Comparison of ENCODE assay signal across 20 cellular contexts in genomic region chr11:1644601-1645356, GRCh38. TPM values are rescaled to one million over a fixed set of nuclear protein-coding genes. Genes with fewer than 3 reads are reported as not detected.
DNase-seq lines count a peak whose midpoint lies in the region; ATAC-seq and TF ChIP-seq lines count a peak whose summit lies in the region.
"Had no signal": no experiment of that assay in that cellular context is flagged by ENCODE, and none has a peak within 500 bp of the region (broad histone marks: within the 10 kb centered on the region; RNA-seq: fewer than 3 reads in every experiment).

No MANE protein-coding gene starts in this region.

- H3K27ac Mint-ChIP-seq in stimulated activated naive B cell treated with anti-CD40 and anti-IgM and Interleukin-4, amounts not matched to agents 10 μg/mL and 1 μg/mL and 100 μg/mL, for 72 hours, result peak overlapping the region; percentile 22
- H3K27ac Mint-ChIP-seq: CD4-positive, alpha-beta T cell; H9; HFFc6 had no signal

- TF ChIP-seq POLR2A in lower leg skin (IDR thresholded peaks at IDR 0.05), result no peak

- H3K27me3 Mint-ChIP-seq in stimulated activated naive B cell treated with anti-CD40 and anti-IgM and Interleukin-4, amounts not matched to agents 10 μg/mL and 1 μg/mL and 100 μg/mL, for 72 hours, result peaks cover 26 to 48% of the 10 kb centered on the region in 2 donors

- ATAC-seq in Right ventricle myocardium inferior, result no peak
- no peak for ATAC-seq in left cardiac atrium
- no peak for ATAC-seq in stimulated activated naive B cell treated with anti-CD40 and anti-IgM and Interleukin-4, amounts not matched to agents 10 μg/mL and 1 μg/mL and 100 μg/mL, for 72 hours (replicated peaks)
- ATAC-seq in HG02938 (IDR thresholded peaks at IDR 0.05; ENCODE audit: unreplicated experiment), result no peak
- ATAC-seq: GM12878 had no signal

- CTCF ChIA-PET in RWPE1 (lab: Yijun Ruan, JAX), result interaction anchor here (0.6 to 2.6 kb wide), 2 partner anchors 8 to 507 kb away, joined by 3 to 14 read pairs; no protein-coding TSS in a partner anchor

- H3K4me1 Mint-ChIP-seq in stimulated activated naive B cell treated with anti-CD40 and anti-IgM and Interleukin-4, amounts not matched to agents 10 μg/mL and 1 μg/mL and 100 μg/mL, for 72 hours, result no peaks in the 10 kb centered on the region

- no peaks in the 10 kb centered on the region for H3K9me3 Mint-ChIP-seq in stimulated activated naive B cell treated with anti-CD40 and anti-IgM and Interleukin-4, amounts not matched to agents 10 μg/mL and 1 μg/mL and 100 μg/mL, for 72 hours
- H3K9me3 Mint-ChIP-seq: CD4-positive, alpha-beta T cell; HFFc6 had no signal

- no peak overlapping the region for H3K4me3 Mint-ChIP-seq in stimulated activated naive B cell treated with anti-CD40 and anti-IgM and Interleukin-4, amounts not matched to agents 10 μg/mL and 1 μg/mL and 100 μg/mL, for 72 hours
- H3K4me3 Mint-ChIP-seq: CD4-positive, alpha-beta T cell; H9; HFFc6 had no signal

- peak; percentile 33 for DNase-seq in Right ventricle myocardium inferior (ENCODE audit: missing footprints)
- DNase-seq in left cardiac atrium, result no peak
- DNase-seq in posterior vena cava (ENCODE audit: low spot score), result peak; percentile 50
- no peak for DNase-seq in stimulated activated naive B cell treated with anti-CD40 and anti-IgM and Interleukin-4, amounts not matched to agents 10 μg/mL and 1 μg/mL and 100 μg/mL, for 72 hours
- DNase-seq in RWPE1 (ENCODE audit: low spot score), result no peak
- DNase-seq in lower leg skin (ENCODE audit: low spot score in 2 of 2), result no peak
- DNase-seq: 8988T; AML-193; C1 segment of cervical spinal cord; Calu3; CD4-positive, alpha-beta T cell; DMS 273 treated with DMSO at 0.1 percent for 48 hours; DMS79; GOT3; H9; HFFc6 had no signal

- H3K36me3 Mint-ChIP-seq in stimulated activated naive B cell treated with anti-CD40 and anti-IgM and Interleukin-4, amounts not matched to agents 10 μg/mL and 1 μg/mL and 100 μg/mL, for 72 hours, result no peaks in the 10 kb centered on the region

- no peak overlapping the region for H3K4me3 ChIP-seq in lower leg skin (ENCODE audit: low read depth, poor library complexity, severe bottlenecking)
- H3K4me3 ChIP-seq: GM12878 had no signal

- intact Hi-C loops in Right ventricle myocardium inferior (cut with DNase I) (no loop called here), left cardiac atrium (cut with DNase I) (no loop called here), posterior vena cava (cut with DNase I) (no loop called here), lower leg skin (cut with DNase I; ENCODE audit: low total_unique reads) (no loop called here)

- H3K27ac ChIP-seq in RWPE1, result no peak overlapping the region
- H3K27ac ChIP-seq: HL-60 had no signal

- POLR2A ChIA-PET in RWPE1 (lab: Yijun Ruan, JAX; ENCODE audit: low non-redundant PET), result no interaction called here

- TF ChIP-seq CTCF in RWPE1 (conservative IDR thresholded peaks at IDR 0.05; ENCODE audit: low read depth) (no peak), lower leg skin (IDR thresholded peaks at IDR 0.05) (no peak)

- WGBS in lower leg skin, 2 donors, result 76 to 87% methylated on average over 15 to 19 of the region's 20 CpGs

RNA-seq across cellular contexts. Expression of gene KRTAP5-5, which starts 15.2 kb away (rescaled TPM):
- total RNA-seq in Right ventricle myocardium inferior (not detected), left cardiac atrium (not detected), posterior vena cava (not detected), lower leg skin (1 to 10 TPM in 1 of 4 donors, not detected in 3; 2.5 TPM)
- total RNA-seq: Calu3; CD4-positive, alpha-beta T cell; G401; GM12878; H9; HFFc6 had no signal

RNA-seq across cellular contexts. Expression of gene KRTAP5-4, which starts 22.8 kb away (rescaled TPM):
- total RNA-seq in Right ventricle myocardium inferior (not detected), left cardiac atrium (not detected), posterior vena cava (not detected), lower leg skin (1 to 10 TPM in 1 of 4 donors, not detected in 3; 7.9 TPM)
- total RNA-seq: Calu3; CD4-positive, alpha-beta T cell; G401; GM12878; H9; HFFc6 had no signal

RNA-seq across cellular contexts. Expression of gene KRTAP5-3, which starts 36.5 kb away (rescaled TPM):
- total RNA-seq in Right ventricle myocardium inferior (not detected), left cardiac atrium (not detected), posterior vena cava (not detected), lower leg skin (10 to 100 TPM in 1 of 4 donors, not detected in 3; 16.2 TPM)
- total RNA-seq: Calu3; CD4-positive, alpha-beta T cell; G401; GM12878; H9; HFFc6 had no signal

RNA-seq across cellular contexts. Expression of gene KRTAP5-2, which starts 46.7 kb away (rescaled TPM):
- total RNA-seq in Right ventricle myocardium inferior (not detected), left cardiac atrium (not detected), posterior vena cava (not detected), lower leg skin (10 to 100 TPM in 1 of 4 donors, under 1 TPM in 1, not detected in 2; 0.55 to 15.1 TPM)
- total RNA-seq: Calu3; CD4-positive, alpha-beta T cell; G401; GM12878; H9; HFFc6 had no signal

RNA-seq across cellular contexts. Expression of gene KRTAP5-6, which starts 52.2 kb away (rescaled TPM):
- total RNA-seq in Right ventricle myocardium inferior (not detected), left cardiac atrium (not detected), posterior vena cava (not detected), lower leg skin (1 to 10 TPM in 1 of 4 donors, not detected in 3; 6.7 TPM)
- total RNA-seq: Calu3; CD4-positive, alpha-beta T cell; G401; GM12878; H9; HFFc6 had no signal

Comparison
In these comparisons a context has a peak if more than half of its experiments do, and no peak if none do; other contexts are left out.
1. DNase-seq: peak in Right ventricle myocardium inferior (single experiment) and posterior vena cava (single experiment); none in left cardiac atrium (single experiment), stimulated activated naive B cell treated with anti-CD40 and anti-IgM and Interleukin-4, amounts not matched to agents 10 μg/mL and 1 μg/mL and 100 μg/mL, for 72 hours (single experiment), RWPE1 (single experiment) and lower leg skin (0 of 2).